8 cellular contexts compared by ENCODE assay signal in genomic region chr7:116230191-116231005, GRCh38. TPM values are rescaled to one million over a fixed set of nuclear protein-coding genes. Genes with fewer than 3 reads are reported as not detected.
DNase-seq lines count a peak whose midpoint lies in the region; ATAC-seq and TF ChIP-seq lines count a peak whose summit lies in the region.

No MANE protein-coding gene starts in this region.

- no peaks in the 10 kb centered on the region for H3K9me3 Mint-ChIP-seq in activated CD4-positive, alpha-beta T cell treated with anti-CD3 and anti-CD28 coated beads for 36 hours (ENCODE audit: low read depth)
- no peaks in the 10 kb centered on the region for H3K9me3 Mint-ChIP-seq in activated T-helper 2 cell treated with anti-CD3 and anti-CD28 coated beads, Interferon-gamma antibody, Interleukin-2, Interleukin-4, amounts not matched to agents 10 μg/mL and 5 μg/mL and 100 μg/mL, durations not matched to agents 14 hours and 24 hours and 36 hours

- H3K4me1 ChIP-seq in tibial artery: peaks cover 0 to 98% (median 62%) of the 10 kb centered on the region in 4 donors

- H3K27me3 ChIP-seq in tibial artery: no peaks in the 10 kb centered on the region

- H3K9me3 ChIP-seq in tibial artery: no peaks in the 10 kb centered on the region

- no peak for TF ChIP-seq CTCF in tibial artery (IDR thresholded peaks at IDR 0.05)

- POLR2A ChIA-PET in activated CD4-positive, alpha-beta T cell treated with anti-CD3 and anti-CD28 coated beads for 36 hours (lab: Charles Lee): interaction anchor here (0.9 to 1.1 kb wide), 2 partner anchors 20 to 50 kb away, joined by 3 read pairs; partner anchors contain the start of gene TES

- intact Hi-C loops in activated CD4-positive, alpha-beta T cell treated with anti-CD3 and anti-CD28 coated beads for 36 hours (cut with DNase I, micrococcal nuclease): no loop called here
- intact Hi-C loops in activated T-helper 2 cell treated with anti-CD3 and anti-CD28 coated beads, Interferon-gamma antibody, Interleukin-2, Interleukin-4, amounts not matched to agents 10 μg/mL and 5 μg/mL and 100 μg/mL, durations not matched to agents 14 hours and 24 hours and 36 hours (cut with micrococcal nuclease): loop anchor here (2.0 to 5.0 kb wide), 4 partner anchors 18 to 632 kb away; partner anchors contain the start of gene CAPZA2
- intact Hi-C loops in tibial artery (cut with DNase I; ENCODE audit: low total_unique reads): no loop called here

- no peaks in the 10 kb centered on the region for H3K36me3 ChIP-seq in tibial artery

- no peaks in the 10 kb centered on the region for H3K27me3 Mint-ChIP-seq in activated CD4-positive, alpha-beta T cell treated with anti-CD3 and anti-CD28 coated beads for 36 hours
- no peaks in the 10 kb centered on the region for H3K27me3 Mint-ChIP-seq in activated T-helper 2 cell treated with anti-CD3 and anti-CD28 coated beads, Interferon-gamma antibody, Interleukin-2, Interleukin-4, amounts not matched to agents 10 μg/mL and 5 μg/mL and 100 μg/mL, durations not matched to agents 14 hours and 24 hours and 36 hours (ENCODE audit: low read depth)

- no peak overlapping the region for H3K4me3 Mint-ChIP-seq in activated CD4-positive, alpha-beta T cell treated with anti-CD3 and anti-CD28 coated beads for 36 hours
- no peak overlapping the region for H3K4me3 Mint-ChIP-seq in activated T-helper 2 cell treated with anti-CD3 and anti-CD28 coated beads, Interferon-gamma antibody, Interleukin-2, Interleukin-4, amounts not matched to agents 10 μg/mL and 5 μg/mL and 100 μg/mL, durations not matched to agents 14 hours and 24 hours and 36 hours (ENCODE audit: low read depth)

- peak overlapping the region in 1 of 2 donors; percentile 12 for H3K4me3 ChIP-seq in tibial artery

- H3K36me3 Mint-ChIP-seq in activated CD4-positive, alpha-beta T cell treated with anti-CD3 and anti-CD28 coated beads for 36 hours (ENCODE audit: low read depth): peaks cover 4% of the 10 kb centered on the region
- peaks cover 2% of the 10 kb centered on the region for H3K36me3 Mint-ChIP-seq in activated T-helper 2 cell treated with anti-CD3 and anti-CD28 coated beads, Interferon-gamma antibody, Interleukin-2, Interleukin-4, amounts not matched to agents 10 μg/mL and 5 μg/mL and 100 μg/mL, durations not matched to agents 14 hours and 24 hours and 36 hours (ENCODE audit: low read depth)

- H3K4me1 Mint-ChIP-seq in activated CD4-positive, alpha-beta T cell treated with anti-CD3 and anti-CD28 coated beads for 36 hours: peaks cover 85% of the 10 kb centered on the region
- H3K4me1 Mint-ChIP-seq in activated T-helper 2 cell treated with anti-CD3 and anti-CD28 coated beads, Interferon-gamma antibody, Interleukin-2, Interleukin-4, amounts not matched to agents 10 μg/mL and 5 μg/mL and 100 μg/mL, durations not matched to agents 14 hours and 24 hours and 36 hours (ENCODE audit: low read depth): peaks cover 68% of the 10 kb centered on the region

- H3K27ac Mint-ChIP-seq in activated CD4-positive, alpha-beta T cell treated with anti-CD3 and anti-CD28 coated beads for 36 hours: peak overlapping the region; percentile 82
- H3K27ac Mint-ChIP-seq in activated T-helper 2 cell treated with anti-CD3 and anti-CD28 coated beads, Interferon-gamma antibody, Interleukin-2, Interleukin-4, amounts not matched to agents 10 μg/mL and 5 μg/mL and 100 μg/mL, durations not matched to agents 14 hours and 24 hours and 36 hours: peak overlapping the region; percentile 44

- peak; percentile 25 for ATAC-seq in activated CD4-positive, alpha-beta T cell treated with anti-CD3 and anti-CD28 coated beads for 36 hours
- ATAC-seq in left lobe of liver: peak; percentile 61

- CTCF ChIA-PET in activated CD4-positive, alpha-beta T cell treated with anti-CD3 and anti-CD28 coated beads for 36 hours (lab: Charles Lee): interaction anchor here (0.7 to 15.7 kb wide), 9 partner anchors 9 to 1310 kb away, joined by 3 to 293 read pairs (median 4); partner anchors contain the start of gene TES

- DNase-seq in activated CD4-positive, alpha-beta T cell treated with anti-CD3 and anti-CD28 coated beads for 36 hours: no peak
- no peak for DNase-seq in activated CD4-positive, alpha-beta T cell treated with anti-CD3 and anti-CD28 coated beads for 1 hour
- DNase-seq in activated T-helper 2 cell treated with anti-CD3 and anti-CD28 coated beads, Interferon-gamma antibody, Interleukin-2, Interleukin-4, amounts not matched to agents 10 μg/mL and 5 μg/mL and 100 μg/mL, durations not matched to agents 14 hours and 24 hours and 36 hours (ENCODE audit: low spot score): no peak
- no peak for DNase-seq in left lobe of liver (ENCODE audit: low spot score)
- no peak for DNase-seq in tibial artery
- DNase-seq in iPS-NIHi11 (ENCODE audit: low spot score): no peak
- no peak for DNase-seq in NCI-H510A treated with DMSO at 0.1 percent for 48 hours (lab: John Stamatoyannopoulos, UW)
- no peak for DNase-seq in RKO (ENCODE audit: low spot score)

- peak overlapping the region; percentile 87 to 90 for H3K27ac ChIP-seq in tibial artery

RNA-seq across cellular contexts. Expression of gene TES, which starts 20.1 kb away (rescaled TPM):
- 10 to 100 TPM; 84.8 to 97.5 TPM for total RNA-seq in activated CD4-positive, alpha-beta T cell treated with anti-CD3 and anti-CD28 coated beads for 36 hours
- 44.3 and 46.3 TPM in 2 replicates for total RNA-seq in activated T-helper 2 cell treated with anti-CD3 and anti-CD28 coated beads, Interferon-gamma antibody, Interleukin-2, Interleukin-4, amounts not matched to agents 10 μg/mL and 5 μg/mL and 100 μg/mL, durations not matched to agents 14 hours and 24 hours and 36 hours
- 7.5 TPM for total RNA-seq in left lobe of liver
